1 cellular context compared by ENCODE assay signal in the genomic region with DNA sequence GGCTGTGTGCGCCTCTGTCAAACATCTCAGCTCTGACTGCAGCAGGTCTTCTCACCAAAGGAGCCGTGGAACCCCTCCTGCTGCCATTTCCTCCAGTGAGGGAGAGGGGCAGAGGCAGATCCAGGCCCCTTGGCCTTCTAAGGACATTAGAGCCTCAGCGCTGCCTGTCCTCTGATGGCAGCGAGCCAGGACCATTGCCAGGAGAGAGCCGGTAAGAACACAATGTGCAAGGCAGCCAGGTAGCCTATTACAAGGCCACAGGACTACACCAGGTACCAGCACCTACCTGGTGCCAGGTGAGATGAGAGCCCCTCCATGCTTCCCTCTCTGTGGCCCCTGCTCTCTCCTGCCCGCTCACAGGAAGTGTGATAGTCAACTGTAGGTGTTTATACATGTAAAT.
TF ChIP-seq lines count a peak whose summit lies in the region.

No MANE protein-coding gene starts in this region.

TF ChIP-seq in WTC11, 78 proteins besides CTCF, POLR2A, EP300 and RAD21 (continued from another document):
- TF ChIP-seq FOXK1 (CRISPR knock-in tag; IDR thresholded peaks at IDR 0.05) (no peak), ZNF232 (CRISPR knock-in tag; IDR thresholded peaks at IDR 0.05) (no peak), NFE2L1 (CRISPR knock-in tag; IDR thresholded peaks at IDR 0.05) (no peak), NR3C1 (CRISPR knock-in tag; conservative IDR thresholded peaks at IDR 0.05; ENCODE audit: low read depth) (no peak), MXD4 (CRISPR knock-in tag; IDR thresholded peaks at IDR 0.05; ENCODE audit: borderline replicate concordance) (no peak), USF2 (CRISPR knock-in tag; IDR thresholded peaks at IDR 0.05) (no peak), ETV6 (CRISPR knock-in tag; IDR thresholded peaks at IDR 0.05) (no peak), ZNF671 (CRISPR knock-in tag; IDR thresholded peaks at IDR 0.05) (no peak), FOXP4 (CRISPR knock-in tag; IDR thresholded peaks at IDR 0.05) (no peak), ATF1 (CRISPR knock-in tag; IDR thresholded peaks at IDR 0.05) (no peak), FOXJ3 (CRISPR knock-in tag; IDR thresholded peaks at IDR 0.05; ENCODE audit: borderline replicate concordance) (no peak), CREB1 (CRISPR knock-in tag; IDR thresholded peaks at IDR 0.05) (no peak), FOXP1 (CRISPR knock-in tag; IDR thresholded peaks at IDR 0.05; ENCODE audit: borderline replicate concordance) (no peak)
- TF ChIP-seq, protein P1, sequence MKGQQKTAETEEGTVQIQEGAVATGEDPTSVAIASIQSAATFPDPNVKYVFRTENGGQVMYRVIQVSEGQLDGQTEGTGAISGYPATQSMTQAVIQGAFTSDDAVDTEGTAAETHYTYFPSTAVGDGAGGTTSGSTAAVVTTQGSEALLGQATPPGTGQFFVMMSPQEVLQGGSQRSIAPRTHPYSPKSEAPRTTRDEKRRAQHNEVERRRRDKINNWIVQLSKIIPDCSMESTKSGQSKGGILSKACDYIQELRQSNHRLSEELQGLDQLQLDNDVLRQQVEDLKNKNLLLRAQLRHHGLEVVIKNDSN (CRISPR knock-in tag; IDR thresholded peaks at IDR 0.05): no peak
